ENCODE assay signal across 19 cellular contexts in the genomic region with DNA sequence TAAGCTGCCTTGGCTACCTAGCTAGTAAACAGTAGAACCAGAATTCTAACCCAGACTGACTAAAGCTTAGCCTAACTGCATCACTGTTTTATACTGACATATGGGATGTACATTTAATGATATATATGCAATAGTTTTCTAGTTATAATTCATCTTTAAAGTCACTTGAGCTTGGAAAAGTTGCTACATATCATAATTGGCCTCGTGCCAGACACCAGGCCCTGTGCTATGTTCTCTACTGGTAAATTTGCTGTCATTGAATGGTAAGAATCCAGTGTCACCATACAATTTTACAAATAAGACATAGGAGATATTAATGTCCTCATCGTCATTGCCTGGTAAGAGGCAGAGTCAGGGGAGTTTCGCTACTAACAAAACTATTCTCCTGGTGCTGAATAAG.
DNase-seq lines count a peak whose midpoint lies in the region; TF ChIP-seq lines count a peak whose summit lies in the region.
"Had no signal": no experiment of that assay in that cellular context is flagged by ENCODE, and none has a peak within 500 bp of the region (broad histone marks: within the 10 kb centered on the region; RNA-seq: fewer than 3 reads in every experiment).

No MANE protein-coding gene starts in this region.

- no peak for TF ChIP-seq EP300 in Ishikawa (IDR thresholded peaks at IDR 0.05; ENCODE audit: borderline replicate concordance)

- no peak overlapping the region for H3K27ac Mint-ChIP-seq in MCF 10A (ENCODE audit: low read depth, unreplicated experiment)
- H3K27ac Mint-ChIP-seq: CD4-positive, alpha-beta T cell; T-helper 1 cell treated with Interleukin-12 subunit alpha and Interleukin-12 subunit beta and Interleukin-4 antibody, amounts not matched to agents 30 μg/mL and 1 μg/mL, for 36 hours had no signal

- CTCF ChIA-PET in MCF 10A (lab: Yijun Ruan, JAX), result interaction anchor here (0.6 to 1.1 kb wide), 2 partner anchors 53 to 657 kb away, joined by 3 read pairs; no protein-coding TSS in a partner anchor
- CTCF ChIA-PET in mammary epithelial cell (lab: Charles Lee; ENCODE audit: low non-redundant PET), result no interaction called here

- H3K27ac ChIP-seq in mammary epithelial cell (ENCODE audit: insufficient read depth, low read depth, low read length), result no peak overlapping the region
- H3K27ac ChIP-seq: A549, Peyer's patch had no signal

- in situ Hi-C loops in mammary epithelial cell (cut with MboI; ENCODE audit: low sequenced_read_pairs in 2 of 2) (no loop called here), GM13977 (cut with MboI; ENCODE audit: low pct_unique_long_range_greater_than_20kb, low sequenced_read_pairs, unreplicated experiment) (no loop called here)

- no peak overlapping the region for H3K4me3 Mint-ChIP-seq in MCF 10A (ENCODE audit: unreplicated experiment)
- H3K4me3 Mint-ChIP-seq: CD4-positive, alpha-beta T cell; T-helper 1 cell treated with Interleukin-12 subunit alpha and Interleukin-12 subunit beta and Interleukin-4 antibody, amounts not matched to agents 30 μg/mL and 1 μg/mL, for 36 hours had no signal

- H3K79me2 ChIP-seq in mammary epithelial cell (ENCODE audit: insufficient read depth, low read length), result no peaks in the 10 kb centered on the region

- intact Hi-C loops in MCF 10A (cut with micrococcal nuclease) (no loop called here), mammary epithelial cell (cut with micrococcal nuclease) (no loop called here)

- no peaks in the 10 kb centered on the region for H3K36me3 ChIP-seq in mammary epithelial cell (ENCODE audit: insufficient read depth, low read length)
- H3K36me3 ChIP-seq: Peyer's patch had no signal

- no peaks in the 10 kb centered on the region for H3K36me3 Mint-ChIP-seq in MCF 10A (ENCODE audit: insufficient read depth, unreplicated experiment)

- POLR2A ChIA-PET in MCF 10A (lab: Yijun Ruan, JAX), result interaction anchor here (0.8 to 1.2 kb wide), 2 partner anchors 22 to 91 kb away, joined by 3 read pairs; no protein-coding TSS in a partner anchor

- H3K4me1 ChIP-seq in mammary epithelial cell (ENCODE audit: insufficient read depth, low read length), result no peaks in the 10 kb centered on the region

- H2AFZ ChIP-seq in mammary epithelial cell (ENCODE audit: low read depth, low read length), result no peak overlapping the region

- dilution Hi-C loops in mammary epithelial cell (cut with HindIII; ENCODE audit: low sequenced_read_pairs), result no loop called here

- H3K27me3 Mint-ChIP-seq in MCF 10A (ENCODE audit: insufficient read depth, unreplicated experiment), result no peaks in the 10 kb centered on the region
- H3K27me3 Mint-ChIP-seq: CD4-positive, alpha-beta T cell had no signal

- no peak overlapping the region for H3K9ac ChIP-seq in mammary epithelial cell (ENCODE audit: insufficient read depth, low read length)

- no peak overlapping the region for H3K4me2 ChIP-seq in mammary epithelial cell (ENCODE audit: insufficient read depth, low read depth, low read length)
- H3K4me2 ChIP-seq: A549 had no signal

- H3K9me3 ChIP-seq in mammary epithelial cell (replicated peaks; ENCODE audit: insufficient read depth, low read length), result no peaks in the 10 kb centered on the region
- H3K9me3 ChIP-seq: A549, Peyer's patch had no signal

- 64% methylated on average over 3 of the region's 3 CpGs for WGBS in mammary epithelial cell (ENCODE audit: low coverage, missing lambda C conversion rate)

- H3K9me3 Mint-ChIP-seq in MCF 10A (ENCODE audit: unreplicated experiment), result no peaks in the 10 kb centered on the region
- H3K9me3 Mint-ChIP-seq: CD4-positive, alpha-beta T cell; T-helper 1 cell treated with Interleukin-12 subunit alpha and Interleukin-12 subunit beta and Interleukin-4 antibody, amounts not matched to agents 30 μg/mL and 1 μg/mL, for 36 hours had no signal

- TF ChIP-seq CTCF in MCF 10A (IDR thresholded peaks at IDR 0.05; ENCODE audit: unreplicated experiment), result no peak
- no peak for TF ChIP-seq CTCF in mammary epithelial cell (conservative IDR thresholded peaks at IDR 0.05 in 1 of 2, IDR thresholded peaks at IDR 0.05 in 1 of 2; ENCODE audit: extremely low read depth in 1 of 2, insufficient read depth in 1 of 2, low read depth in 1 of 2, low read length in 2 of 2)
- TF ChIP-seq CTCF in choroid plexus epithelial cell (conservative IDR thresholded peaks at IDR 0.05; ENCODE audit: low read depth, low read length), result no peak
- no peak for TF ChIP-seq CTCF in GM13977 (IDR thresholded peaks at IDR 0.05; ENCODE audit: extremely low read depth, insufficient read depth, missing control alignments)

- H4K20me1 ChIP-seq in mammary epithelial cell (ENCODE audit: insufficient read depth, low read length), result no peaks in the 10 kb centered on the region

- no peak for TF ChIP-seq RAD21 in Ishikawa (IDR thresholded peaks at IDR 0.05; ENCODE audit: low read depth)

- H3K27me3 ChIP-seq in mammary epithelial cell (ENCODE audit: insufficient read depth, low read length), result no peaks in the 10 kb centered on the region
- H3K27me3 ChIP-seq: Peyer's patch had no signal

- H3K4me3 ChIP-seq in mammary epithelial cell (replicated peaks in 1 of 3; ENCODE audit: insufficient read depth in 1 of 3, low read depth in 2 of 3, low read length in 3 of 3) (no peak overlapping the region), choroid plexus epithelial cell (ENCODE audit: low read depth, low read length) (no peak overlapping the region)
- H3K4me3 ChIP-seq: A549, Peyer's patch had no signal

- no peaks in the 10 kb centered on the region for H3K4me1 Mint-ChIP-seq in MCF 10A (ENCODE audit: insufficient read depth, unreplicated experiment)

- BruUV-seq in MCF 10A (replicated peaks; lab: Mats Ljungman, UMichigan), result no TSS peak
- BruUV-seq in mammary epithelial cell (replicated peaks; lab: Mats Ljungman, UMichigan), result no TSS peak

- peak; percentile 20 for DNase-seq in MCF 10A (ENCODE audit: unreplicated experiment)
- no peak for DNase-seq in mammary epithelial cell
- DNase-seq in choroid plexus epithelial cell (ENCODE audit: low read depth), result peak; percentile 38
- DNase-seq in stimulated activated CD4-positive, alpha-beta T cell treated with anti-CD3 and anti-CD28 coated beads, Interleukin-4, amount 100 ng/mL, for 4 hours, result no peak
- DNase-seq in EL, result no peak
- DNase-seq in GM13977 (ENCODE audit: low spot score), result no peak
- DNase-seq: CD4-positive, alpha-beta T cell; COR-L47; DND-41; MM.1S; NCI-H1048; NCI-H1417 treated with DMSO at 0.1 percent for 48 hours; NCI-H187; NCI-H2107; NCI-H748 treated with DMSO at 0.1 percent for 48 hours; Peyer's patch had no signal

TF ChIP-seq in Ishikawa, 13 proteins besides CTCF, POLR2A, EP300 and RAD21:
- TF ChIP-seq TEAD4 (IDR thresholded peaks at IDR 0.05) (no peak), NFIC (IDR thresholded peaks at IDR 0.05) (peak; percentile 48; the same call in 1 of the 2 replicates)

Comparison
In these comparisons a context has a peak if more than half of its experiments do, and no peak if none do; other contexts are left out.
1. DNase-seq: peak in MCF 10A (single experiment) and choroid plexus epithelial cell (single experiment); none in mammary epithelial cell (single experiment), stimulated activated CD4-positive, alpha-beta T cell treated with anti-CD3 and anti-CD28 coated beads, Interleukin-4, amount 100 ng/mL, for 4 hours (0 of 2), EL (single experiment) and GM13977 (single experiment).